In the genomic region with DNA sequence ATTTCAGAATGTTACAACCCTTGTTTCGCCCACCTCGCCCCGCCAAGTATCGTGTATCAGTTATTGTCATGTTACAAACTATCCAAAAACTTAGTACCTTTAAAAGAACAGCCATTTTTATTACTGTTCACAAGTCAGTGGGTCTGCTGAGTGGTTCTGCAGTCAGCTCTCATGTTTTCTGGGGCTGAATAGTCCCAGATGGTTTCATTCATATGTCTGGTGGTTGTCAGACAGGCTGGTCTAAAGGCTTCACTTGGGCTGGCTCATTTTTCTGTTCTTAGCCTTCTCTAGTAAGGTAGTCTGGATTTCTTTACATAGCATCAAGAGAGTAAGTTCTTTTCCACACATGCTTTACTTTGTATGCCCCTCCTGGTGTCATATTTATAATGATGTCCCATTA, we compare ENCODE assay signal across 22 cellular contexts. TPM values are rescaled to one million over a fixed set of nuclear protein-coding genes. Genes with fewer than 3 reads are reported as not detected.
DNase-seq lines count a peak whose midpoint lies in the region; ATAC-seq and TF ChIP-seq lines count a peak whose summit lies in the region.
"Had no signal": no experiment of that assay in that cellular context is flagged by ENCODE, and none has a peak within 500 bp of the region (broad histone marks: within the 10 kb centered on the region; RNA-seq: fewer than 3 reads in every experiment).

No MANE protein-coding gene starts in this region.

- H3K9me3 ChIP-seq in BLaER1 treated with 17β-estradiol and CSF1 and Interleukin-3, amounts not matched to agents 10 nM and 100 nM (replicated peaks in 1 of 11): no peaks in the 10 kb centered on the region
- no peaks in the 10 kb centered on the region for H3K9me3 ChIP-seq in mesenchymal stem cell (ENCODE audit: control insufficient read depth, low read length)
- H3K9me3 ChIP-seq: sigmoid colon, stomach had no signal

- peaks cover 49 to 100% (median 97%) of the 10 kb centered on the region in 11 experiments; a peak in 21 of 22 replicates for H4K20me1 ChIP-seq in BLaER1 treated with 17β-estradiol and CSF1 and Interleukin-3, amounts not matched to agents 10 nM and 100 nM

- 100% methylated on average over 4 of the region's 4 CpGs for WGBS in mesenchymal stem cell

- no peak overlapping the region for H3K4ac ChIP-seq in mesenchymal stem cell (ENCODE audit: low read depth in 1 of 2, low read length in 2 of 2)

- TF ChIP-seq CTCF in activated B cell treated with CpG ODN at 0.5 μM for 24 hours (IDR thresholded peaks at IDR 0.05) (no peak), HFFc6 (IDR thresholded peaks at IDR 0.05) (no peak)

- H2BK120ac ChIP-seq in mesenchymal stem cell (ENCODE audit: low read depth, low read length): no peak overlapping the region

- H3K36me3 Mint-ChIP-seq in activated B cell treated with CpG ODN at 0.5 μM for 24 hours (ENCODE audit: low read depth) (peaks cover 9% of the 10 kb centered on the region), HFFc6 (ENCODE audit: low read depth) (no peaks in the 10 kb centered on the region)

- no peak overlapping the region for H3K9ac ChIP-seq in BLaER1 treated with 17β-estradiol and CSF1 and Interleukin-3, amounts not matched to agents 10 nM and 100 nM
- H3K9ac ChIP-seq in mesenchymal stem cell (ENCODE audit: low read length): no peak overlapping the region
- H3K9ac ChIP-seq: KMS-11, parathyroid adenoma had no signal

- H3K9me3 Mint-ChIP-seq in activated B cell treated with CpG ODN at 0.5 μM for 24 hours: no peaks in the 10 kb centered on the region
- H3K9me3 Mint-ChIP-seq in HFFc6: no peaks in the 10 kb centered on the region
- H3K9me3 Mint-ChIP-seq: T-cell had no signal

- intact Hi-C loops in activated B cell treated with CpG ODN at 0.5 μM for 24 hours (cut with micrococcal nuclease): loop anchor here (1.0 kb wide), 1 partner anchor 8 kb away; no protein-coding TSS in a partner anchor

- H3K27ac Mint-ChIP-seq in activated B cell treated with CpG ODN at 0.5 μM for 24 hours (peak overlapping the region; percentile 6), HFFc6 (no peak overlapping the region)
- H3K27ac Mint-ChIP-seq: activated CD8-positive, alpha-beta T cell treated with anti-CD3 and anti-CD28 coated beads, Interleukin-2, amount 10 ng/mL, durations not matched to agents 7 days and 5 days; T-cell had no signal

- H3K27ac ChIP-seq in BLaER1 treated with 17β-estradiol and CSF1 and Interleukin-3, amounts not matched to agents 10 nM and 100 nM: no peak overlapping the region
- H3K27ac ChIP-seq in mesenchymal stem cell (ENCODE audit: low read length, poor library complexity, severe bottlenecking): no peak overlapping the region
- H3K27ac ChIP-seq: KMS-11, parathyroid adenoma, sigmoid colon, stomach had no signal

- H2AK5ac ChIP-seq in mesenchymal stem cell (ENCODE audit: low read length, severe bottlenecking): no peak overlapping the region

- ATAC-seq in GM18907 (IDR thresholded peaks at IDR 0.05; ENCODE audit: unreplicated experiment) (peak; percentile 42), activated B cell treated with CpG ODN at 0.5 μM for 24 hours (ENCODE audit: low read depth) (peak; percentile 28)
- ATAC-seq: activated CD8-positive, alpha-beta T cell treated with anti-CD3 and anti-CD28 coated beads, Interleukin-2, amount 10 ng/mL, durations not matched to agents 7 days and 5 days; esophagus mucosa; left ventricle myocardium superior had no signal

- H3K36me3 ChIP-seq in BLaER1 treated with 17β-estradiol and CSF1 and Interleukin-3, amounts not matched to agents 10 nM and 100 nM: peaks cover 0 to 9% (median 0%) of the 10 kb centered on the region in 11 experiments; a peak in 5 of 22 replicates
- peaks cover 0 to 3% of the 10 kb centered on the region in 2 experiments for H3K36me3 ChIP-seq in mesenchymal stem cell (ENCODE audit: control insufficient read depth in 1 of 2, insufficient read depth in 2 of 2, low read depth in 1 of 2, low read length in 2 of 2)
- no peaks in the 10 kb centered on the region for H3K36me3 ChIP-seq in H7 (replicated peaks; ENCODE audit: control insufficient read depth, insufficient read depth, low read length)
- H3K36me3 ChIP-seq: sigmoid colon, stomach had no signal

- no peak overlapping the region for H3K4me3 ChIP-seq in BLaER1 treated with 17β-estradiol and CSF1 and Interleukin-3, amounts not matched to agents 10 nM and 100 nM
- no peak overlapping the region for H3K4me3 ChIP-seq in mesenchymal stem cell (ENCODE audit: insufficient read depth in 1 of 2, low read depth in 1 of 2, low read length in 2 of 2)
- no peak overlapping the region for H3K4me3 ChIP-seq in H7 (ENCODE audit: insufficient read depth, low read depth, low read length)
- H3K4me3 ChIP-seq: sigmoid colon, stomach had no signal

- H2AFZ ChIP-seq in mesenchymal stem cell (ENCODE audit: low read depth, low read length): no peak overlapping the region
- H2AFZ ChIP-seq: parathyroid adenoma had no signal

- H2BK15ac ChIP-seq in mesenchymal stem cell (ENCODE audit: low read depth, poor library complexity, severe bottlenecking): no peak overlapping the region

- CTCF ChIA-PET in activated B cell treated with CpG ODN at 0.5 μM for 24 hours (lab: Charles Lee): no interaction called here

- no peaks in the 10 kb centered on the region for H3K27me3 ChIP-seq in BLaER1 treated with 17β-estradiol and CSF1 and Interleukin-3, amounts not matched to agents 10 nM and 100 nM
- H3K27me3 ChIP-seq in mesenchymal stem cell (ENCODE audit: control insufficient read depth in 1 of 2, insufficient read depth in 1 of 2, low read length in 2 of 2) (no peaks in the 10 kb centered on the region), H7 (ENCODE audit: control insufficient read depth, insufficient read depth, low read length) (no peaks in the 10 kb centered on the region)
- H3K27me3 ChIP-seq: sigmoid colon, stomach had no signal

- no peak overlapping the region for H3K14ac ChIP-seq in mesenchymal stem cell (ENCODE audit: low read length in 2 of 2)

- peak overlapping the region in 10 of 11 experiments; percentile 3 to 59 (median 29); a peak in 12 of 22 replicates for H3K4me2 ChIP-seq in BLaER1 treated with 17β-estradiol and CSF1 and Interleukin-3, amounts not matched to agents 10 nM and 100 nM
- no peak overlapping the region for H3K4me2 ChIP-seq in mesenchymal stem cell (ENCODE audit: low read length, poor library complexity, severe bottlenecking)
- H3K4me2 ChIP-seq: KMS-11 had no signal

- no peak overlapping the region for H3K18ac ChIP-seq in mesenchymal stem cell (ENCODE audit: low read depth in 1 of 2, low read length in 2 of 2)

- no peak overlapping the region for H4K8ac ChIP-seq in mesenchymal stem cell (ENCODE audit: low read length)

- no peaks in the 10 kb centered on the region for H3K27me3 Mint-ChIP-seq in activated B cell treated with CpG ODN at 0.5 μM for 24 hours
- H3K27me3 Mint-ChIP-seq in HFFc6 (ENCODE audit: insufficient read depth): no peaks in the 10 kb centered on the region
- H3K27me3 Mint-ChIP-seq: T-cell had no signal

- DNase-seq in activated B cell treated with CpG ODN at 0.5 μM for 24 hours (no peak), mesenchymal stem cell (peak; percentile 10), HFFc6 (no peak), H7 (no peak), HuH-7 (ENCODE audit: low spot score) (no peak)
- DNase-seq in stimulated activated CD4-positive, alpha-beta T cell treated with anti-CD3 and anti-CD28 coated beads, Interleukin-2, amount 100 ng/mL, for 24 hours: no peak
- DNase-seq: activated CD8-positive, alpha-beta T cell treated with anti-CD3 and anti-CD28 coated beads, Interleukin-2, amount 10 ng/mL, durations not matched to agents 7 days and 5 days; central memory CD4-positive, alpha-beta T cell; head of caudate nucleus; left ventricle myocardium superior; NCI-H1048; NCI-H2081 treated with DMSO at 0.1 percent for 48 hours; NCI-H524; sigmoid colon; stimulated activated CD4-positive, alpha-beta T cell treated with anti-CD3 and anti-CD28 coated beads, Interleukin-1b, Interleukin-23, amount 100 ng/mL, for 48 hours; stomach; T-cell had no signal

- H3K4me3 Mint-ChIP-seq in activated B cell treated with CpG ODN at 0.5 μM for 24 hours (no peak overlapping the region), HFFc6 (no peak overlapping the region)
- H3K4me3 Mint-ChIP-seq: activated CD8-positive, alpha-beta T cell treated with anti-CD3 and anti-CD28 coated beads, Interleukin-2, amount 10 ng/mL, durations not matched to agents 7 days and 5 days had no signal

- peaks cover 0 to 26% (median 12%) of the 10 kb centered on the region in 10 experiments; a peak in 10 of 20 replicates for H3K4me1 ChIP-seq in BLaER1 treated with 17β-estradiol and CSF1 and Interleukin-3, amounts not matched to agents 10 nM and 100 nM
- peaks cover 5% of the 10 kb centered on the region for H3K4me1 ChIP-seq in mesenchymal stem cell (ENCODE audit: control insufficient read depth, insufficient read depth, low read depth, low read length)

- H2BK5ac ChIP-seq in mesenchymal stem cell (ENCODE audit: low read depth, low read length, poor library complexity, severe bottlenecking): no peak overlapping the region

- POLR2A ChIA-PET in activated B cell treated with CpG ODN at 0.5 μM for 24 hours (lab: Charles Lee): interaction anchor here (1.3 kb wide), 1 partner anchor 18 kb away, joined by 9 read pairs; no protein-coding TSS in a partner anchor

- H4K91ac ChIP-seq in mesenchymal stem cell (ENCODE audit: low read length): no peak overlapping the region

- H3K4me1 Mint-ChIP-seq in activated B cell treated with CpG ODN at 0.5 μM for 24 hours: peaks cover 77% of the 10 kb centered on the region
- H3K4me1 Mint-ChIP-seq in HFFc6 (ENCODE audit: low read depth): peaks cover 31% of the 10 kb centered on the region

- no peaks in the 10 kb centered on the region for H3K79me1 ChIP-seq in mesenchymal stem cell (replicated peaks; ENCODE audit: low read length, poor library complexity, severe bottlenecking)

- H2BK12ac ChIP-seq in mesenchymal stem cell (ENCODE audit: low read length in 2 of 2): no peak overlapping the region

- no peak overlapping the region for H3K23ac ChIP-seq in mesenchymal stem cell (ENCODE audit: low read length in 2 of 2)

RNA-seq across cellular contexts. Expression of a gene that starts 8.6 kb away (rescaled TPM):
- total RNA-seq in activated B cell treated with CpG ODN at 0.5 μM for 24 hours: 54.8 and 66.6 TPM in 2 replicates
- 13.3 TPM for polyA plus RNA-seq in mesenchymal stem cell (2013, experiment 1 of 2)
- polyA plus RNA-seq in mesenchymal stem cell (2013, experiment 2 of 2): 13.7 TPM
- total RNA-seq in HFFc6 (2021; fragmentation: NEBNext Ultra II Directional; extraction: Animal tissue kit (Norgen Biotek cat#: 25700)): 10 to 100 TPM; 18.5 to 22.4 (median 19.0) TPM
- 7.6 and 12.6 TPM in 2 replicates for total RNA-seq in H7 (2014; rRNA removed; shearing (Covaris generic))
